1 cellular context compared by ENCODE assay signal in genomic region chr13:80462567-80462966, GRCh38.
TF ChIP-seq lines count a peak whose summit lies in the region.

No MANE protein-coding gene starts in this region.

TF ChIP-seq in GM12878, 131 proteins besides CTCF, POLR2A, EP300 and RAD21 (continued from another document):
- TF ChIP-seq STAT1 (conservative IDR thresholded peaks at IDR 0.05) (no peak), TAF1 (IDR thresholded peaks at IDR 0.05; ENCODE audit: borderline replicate concordance, low read depth, low read length) (no peak), MYC (IDR thresholded peaks at IDR 0.05; ENCODE audit: insufficient read depth, insufficient read length, insufficient replicate concordance, low read length, severe bottlenecking) (no peak), RCOR1 (conservative IDR thresholded peaks at IDR 0.05; ENCODE audit: low read depth, low read length) (no peak), FOXK2 (IDR thresholded peaks at IDR 0.05) (no peak)
- TF ChIP-seq, protein P1, sequence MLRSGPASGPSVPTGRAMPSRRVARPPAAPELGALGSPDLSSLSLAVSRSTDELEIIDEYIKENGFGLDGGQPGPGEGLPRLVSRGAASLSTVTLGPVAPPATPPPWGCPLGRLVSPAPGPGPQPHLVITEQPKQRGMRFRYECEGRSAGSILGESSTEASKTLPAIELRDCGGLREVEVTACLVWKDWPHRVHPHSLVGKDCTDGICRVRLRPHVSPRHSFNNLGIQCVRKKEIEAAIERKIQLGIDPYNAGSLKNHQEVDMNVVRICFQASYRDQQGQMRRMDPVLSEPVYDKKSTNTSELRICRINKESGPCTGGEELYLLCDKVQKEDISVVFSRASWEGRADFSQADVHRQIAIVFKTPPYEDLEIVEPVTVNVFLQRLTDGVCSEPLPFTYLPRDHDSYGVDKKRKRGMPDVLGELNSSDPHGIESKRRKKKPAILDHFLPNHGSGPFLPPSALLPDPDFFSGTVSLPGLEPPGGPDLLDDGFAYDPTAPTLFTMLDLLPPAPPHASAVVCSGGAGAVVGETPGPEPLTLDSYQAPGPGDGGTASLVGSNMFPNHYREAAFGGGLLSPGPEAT (IDR thresholded peaks at IDR 0.05; ENCODE audit: low read depth) = peak; percentile 67
